Comparison of ENCODE assay signal across 10 cellular contexts in genomic region chr21:21163904-21164303, GRCh38.
DNase-seq lines count a peak whose midpoint lies in the region; ATAC-seq and TF ChIP-seq lines count a peak whose summit lies in the region.
"Had no signal": no experiment of that assay in that cellular context is flagged by ENCODE, and none has a peak within 500 bp of the region (broad histone marks: within the 10 kb centered on the region; RNA-seq: fewer than 3 reads in every experiment).

No MANE protein-coding gene starts in this region.

- H3K4me3 Mint-ChIP-seq in activated CD4-positive, alpha-beta memory T cell treated with anti-CD3 and anti-CD28 coated beads, Interleukin-2, amount 10 ng/mL, durations not matched to agents 7 days and 5 days: no peak overlapping the region
- H3K4me3 Mint-ChIP-seq: CD8-positive, alpha-beta memory T cell; dendritic cell treated with granulocyte-macrophage colony-stimulating factor and Interleukin-4, amounts not matched to agents 40 ng/mL and 50 ng/mL, for 4 days had no signal

- peaks cover 1% of the 10 kb centered on the region for H3K4me1 Mint-ChIP-seq in activated CD4-positive, alpha-beta memory T cell treated with anti-CD3 and anti-CD28 coated beads, Interleukin-2, amount 10 ng/mL, durations not matched to agents 7 days and 5 days
- H3K4me1 Mint-ChIP-seq: CD8-positive, alpha-beta memory T cell had no signal

- CTCF ChIA-PET in activated CD4-positive, alpha-beta memory T cell treated with anti-CD3 and anti-CD28 coated beads, Interleukin-2, amount 10 ng/mL, durations not matched to agents 7 days and 5 days (lab: Charles Lee): no interaction called here

- H3K36me3 Mint-ChIP-seq in activated CD4-positive, alpha-beta memory T cell treated with anti-CD3 and anti-CD28 coated beads, Interleukin-2, amount 10 ng/mL, durations not matched to agents 7 days and 5 days (ENCODE audit: low read depth): no peaks in the 10 kb centered on the region
- H3K36me3 Mint-ChIP-seq: CD8-positive, alpha-beta memory T cell had no signal

- POLR2A ChIA-PET in activated CD4-positive, alpha-beta memory T cell treated with anti-CD3 and anti-CD28 coated beads, Interleukin-2, amount 10 ng/mL, durations not matched to agents 7 days and 5 days (lab: Charles Lee): no interaction called here

- no peak overlapping the region for H3K4me3 ChIP-seq in fibroblast of villous mesenchyme (ENCODE audit: low read depth, low read length)

- peak; percentile 58 for TF ChIP-seq CTCF in fibroblast of villous mesenchyme (IDR thresholded peaks at IDR 0.05; ENCODE audit: insufficient read depth, low read depth, low read length)
- no peak for TF ChIP-seq CTCF in omental fat pad (IDR thresholded peaks at IDR 0.05)

- H3K27me3 Mint-ChIP-seq in activated CD4-positive, alpha-beta memory T cell treated with anti-CD3 and anti-CD28 coated beads, Interleukin-2, amount 10 ng/mL, durations not matched to agents 7 days and 5 days: no peaks in the 10 kb centered on the region
- H3K27me3 Mint-ChIP-seq: CD8-positive, alpha-beta memory T cell; dendritic cell treated with granulocyte-macrophage colony-stimulating factor and Interleukin-4, amounts not matched to agents 40 ng/mL and 50 ng/mL, for 4 days had no signal

- H3K27ac Mint-ChIP-seq in activated CD4-positive, alpha-beta memory T cell treated with anti-CD3 and anti-CD28 coated beads, Interleukin-2, amount 10 ng/mL, durations not matched to agents 7 days and 5 days: no peak overlapping the region
- H3K27ac Mint-ChIP-seq: CD8-positive, alpha-beta memory T cell; dendritic cell treated with granulocyte-macrophage colony-stimulating factor and Interleukin-4, amounts not matched to agents 40 ng/mL and 50 ng/mL, for 4 days had no signal

- ATAC-seq in HG03460 (IDR thresholded peaks at IDR 0.05; ENCODE audit: unreplicated experiment) (peak; percentile 73), omental fat pad (ENCODE audit: low FRiP score) (no peak)

- peak; percentile 29 for DNase-seq in NCI-H2107 treated with DMSO at 0.1 percent for 48 hours (lab: John Stamatoyannopoulos, UW; ENCODE audit: unreplicated experiment)
- no peak for DNase-seq in NCI-H2107 (lab: John Stamatoyannopoulos, UW)
- DNase-seq in NCI-H748 (lab: John Stamatoyannopoulos, UW; ENCODE audit: unreplicated experiment): peak; percentile 62
- peak; percentile 45 for DNase-seq in activated CD4-positive, alpha-beta memory T cell treated with anti-CD3 and anti-CD28 coated beads, Interleukin-2, amount 10 ng/mL, durations not matched to agents 7 days and 5 days
- DNase-seq in fibroblast of villous mesenchyme (ENCODE audit: low read depth): peak; percentile 78
- DNase-seq in omental fat pad (ENCODE audit: low spot score): peak; percentile 33
- DNase-seq in OCI-M2 (lab: John Stamatoyannopoulos, UW; ENCODE audit: unreplicated experiment): no peak

- H3K9me3 Mint-ChIP-seq in activated CD4-positive, alpha-beta memory T cell treated with anti-CD3 and anti-CD28 coated beads, Interleukin-2, amount 10 ng/mL, durations not matched to agents 7 days and 5 days: no peaks in the 10 kb centered on the region
- H3K9me3 Mint-ChIP-seq: dendritic cell treated with granulocyte-macrophage colony-stimulating factor and Interleukin-4, amounts not matched to agents 40 ng/mL and 50 ng/mL, for 4 days had no signal

Comparison
In these comparisons a context has a peak if more than half of its experiments do, and no peak if none do; other contexts are left out.
1. DNase-seq: peak in NCI-H2107 treated with DMSO at 0.1 percent for 48 hours (single experiment), NCI-H748 (single experiment), activated CD4-positive, alpha-beta memory T cell treated with anti-CD3 and anti-CD28 coated beads, Interleukin-2, amount 10 ng/mL, durations not matched to agents 7 days and 5 days (single experiment), fibroblast of villous mesenchyme (single experiment) and omental fat pad (single experiment); none in NCI-H2107 (single experiment) and OCI-M2 (single experiment).